In the genomic region with DNA sequence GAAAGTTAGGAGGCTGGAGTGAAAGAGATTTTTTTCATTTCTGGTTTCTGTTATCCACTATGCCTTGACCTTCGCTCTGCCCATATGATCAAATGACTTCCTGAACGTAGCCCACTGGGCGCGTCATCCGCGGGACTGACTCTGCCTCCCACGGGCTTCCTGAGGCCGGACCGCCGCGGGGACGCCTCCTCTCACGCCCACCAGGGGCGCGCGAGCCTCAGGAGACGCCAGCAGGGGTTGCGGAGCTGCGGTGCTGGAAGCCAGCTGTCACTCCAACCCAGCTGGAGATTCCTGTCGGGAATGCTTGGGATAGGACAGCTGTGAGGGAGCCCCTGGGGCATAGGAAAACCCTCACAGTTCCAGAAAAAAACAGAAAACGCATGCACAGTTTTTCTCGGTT, we compare ENCODE assay signal across 7 cellular contexts.
DNase-seq lines count a peak whose midpoint lies in the region; ATAC-seq and TF ChIP-seq lines count a peak whose summit lies in the region.
"Not testable (repeated sequence)": the region's sequence is repeated elsewhere in the genome, so short reads cannot be mapped to it uniquely, and the experiment has no call there.

No MANE protein-coding gene starts in this region.

- 42 to 55% methylated on average over 15 to 18 of the region's 22 CpGs for WGBS in lung, 2 donors

- H3K4me3 ChIP-seq in lung, thoracic aorta: not testable (repeated sequence)

- not testable (repeated sequence) for H3K27me3 ChIP-seq in lung (ENCODE audit: control insufficient read depth, insufficient read depth); thoracic aorta (replicated peaks; ENCODE audit: insufficient read depth)

- not testable (repeated sequence) for H3K4me1 ChIP-seq in lung (ENCODE audit: control insufficient read depth in 2 of 2, insufficient read depth in 2 of 2, low read length in 2 of 2); thoracic aorta (ENCODE audit: control insufficient read depth in 1 of 2, low read depth in 2 of 2)

- ATAC-seq in HG02642 (IDR thresholded peaks at IDR 0.05; ENCODE audit: poor library complexity, unreplicated experiment) (peak; percentile 71), WTC11 (peak; percentile 96), left cardiac atrium (peak in 1 of 2 donors; percentile 96), lung (ENCODE audit: insufficient read depth, low FRiP score) (peak; percentile 45)
- ATAC-seq in thoracic aorta (ENCODE audit: insufficient number of reproducible peaks, low FRiP score, low read depth), result not testable (repeated sequence)

- POLR2A ChIA-PET in WTC11 (lab: Charles Lee), result not testable (repeated sequence)

- peaks cover 16% of the 10 kb centered on the region for H3K9me3 Mint-ChIP-seq in WTC11
- not testable (repeated sequence) for H3K9me3 Mint-ChIP-seq in endothelial cell (ENCODE audit: unreplicated experiment); progenitor cell of endocrine pancreas (ENCODE audit: low read depth)

- CTCF ChIA-PET in WTC11 (lab: Charles Lee), result not testable (repeated sequence)

- H3K4me1 Mint-ChIP-seq in WTC11, result peaks cover 26% of the 10 kb centered on the region
- not testable (repeated sequence) for H3K4me1 Mint-ChIP-seq in endothelial cell (ENCODE audit: unreplicated experiment); progenitor cell of endocrine pancreas (ENCODE audit: low read depth)

- peaks cover 17% of the 10 kb centered on the region for H3K36me3 Mint-ChIP-seq in WTC11
- not testable (repeated sequence) for H3K36me3 Mint-ChIP-seq in endothelial cell (ENCODE audit: low read depth, unreplicated experiment); progenitor cell of endocrine pancreas (ENCODE audit: insufficient read depth)

- DNase-seq in WTC11 (ENCODE audit: low spot score), result peak; percentile 76
- DNase-seq in endothelial cell (ENCODE audit: low spot score), result peak; percentile 48
- DNase-seq in left cardiac atrium, result peak; percentile 43
- DNase-seq in lung (ENCODE audit: low spot score); progenitor cell of endocrine pancreas (ENCODE audit: low spot score, unreplicated experiment); thoracic aorta (ENCODE audit: low spot score): not testable (repeated sequence)

- not testable (repeated sequence) for H3K9me3 ChIP-seq in lung (ENCODE audit: control insufficient read depth in 2 of 2, insufficient read depth in 1 of 2, low read length in 1 of 2); thoracic aorta

- not testable (repeated sequence) for H3K27ac ChIP-seq in lung (ENCODE audit: low read depth in 1 of 2, low read length in 1 of 2); thoracic aorta

- not testable (repeated sequence) for H3K27me3 Mint-ChIP-seq in WTC11 (ENCODE audit: low read depth); endothelial cell (ENCODE audit: unreplicated experiment); progenitor cell of endocrine pancreas

- 0 out of 2 replicates have a peak overlapping the region, but pooled peaks have one; percentile 20 for H3K4me3 Mint-ChIP-seq in WTC11
- H3K4me3 Mint-ChIP-seq in endothelial cell (ENCODE audit: unreplicated experiment); progenitor cell of endocrine pancreas (ENCODE audit: low read depth): not testable (repeated sequence)

- intact Hi-C loops in left cardiac atrium (cut with DNase I), result not testable (repeated sequence)

- not testable (repeated sequence) for H3K27ac Mint-ChIP-seq in WTC11; endothelial cell (ENCODE audit: unreplicated experiment); progenitor cell of endocrine pancreas

- TF ChIP-seq CTCF in WTC11 (IDR thresholded peaks at IDR 0.05); lung (IDR thresholded peaks at IDR 0.05; ENCODE audit: control extremely low read depth, extremely low read depth): not testable (repeated sequence)
- TF ChIP-seq CTCF in endothelial cell (IDR thresholded peaks at IDR 0.05; ENCODE audit: unreplicated experiment), result peak; percentile 14
- peak; percentile 22 for TF ChIP-seq CTCF in progenitor cell of endocrine pancreas (IDR thresholded peaks at IDR 0.05; ENCODE audit: unreplicated experiment)
- peak; percentile 10 for TF ChIP-seq CTCF in thoracic aorta (IDR thresholded peaks at IDR 0.05)

- not testable (repeated sequence) for H3K36me3 ChIP-seq in lung (ENCODE audit: control insufficient read depth in 2 of 2, insufficient read depth in 2 of 2, low read length in 2 of 2); thoracic aorta
